In genomic region chr18:2486426-2486825, GRCh38 we compare ENCODE assay signal across 24 cellular contexts.
"Had no signal": no experiment of that assay in that cellular context is flagged by ENCODE, and none has a peak within 500 bp of the region (broad histone marks: within the 10 kb centered on the region; RNA-seq: fewer than 3 reads in every experiment).

No MANE protein-coding gene starts in this region.

- ATAC-seq: activated naive CD4-positive, alpha-beta T cell treated with anti-CD3 and anti-CD28 coated beads, Interleukin-2, amount 50 U/mL, for 72 hours; activated T-helper 17 cell treated with anti-CD3 and anti-CD28 coated beads, Interleukin-2, amount 50 U/mL, for 72 hours; left lung; natural killer cell treated with Interleukin-12 subunit alpha and Interleukin-12 subunit beta and Interleukin-15 and Interleukin-18, amount 100 ng/mL, for 72 hours; pancreas; psoas muscle; upper lobe of right lung had no signal

- H3K27me3 ChIP-seq: pancreas, right atrium auricular region, thyroid gland, upper lobe of right lung had no signal

- H3K4me1 ChIP-seq: left lung, pancreas, psoas muscle, right atrium auricular region, thyroid gland, upper lobe of right lung had no signal

- DNase-seq: activated CD4-positive, alpha-beta T cell treated with anti-CD3 and anti-CD28 coated beads for 1 hour; activated CD4-positive, alpha-beta T cell treated with anti-CD3 and anti-CD28 coated beads, Interleukin-2, amount 50 U/mL, for 1 hour; activated T-cell treated with anti-CD3 and anti-CD28 coated beads, Interleukin-2, amount 50 U/mL, for 1 hour; aorta; caudate nucleus; dermis blood vessel endothelial cell; effector CD8-positive, alpha-beta T cell; erythroblast; foreskin fibroblast; immature natural killer cell; left lung; pancreas; psoas muscle; stimulated activated CD4-positive, alpha-beta T cell treated with anti-CD3 and anti-CD28 coated beads, Interleukin-12 subunit alpha, Interleukin-12 subunit beta, amount 100 ng/mL, for 4 hours; stimulated activated CD4-positive, alpha-beta T cell treated with anti-CD3 and anti-CD28 coated beads, Interleukin-4, amount 100 ng/mL, for 4 hours; substantia nigra; T-helper 9 cell; thyroid gland; upper lobe of right lung had no signal

- H3K27ac ChIP-seq: left lung, neutrophil, pancreas, psoas muscle, right atrium auricular region, thyroid gland, upper lobe of right lung had no signal
